In the genomic region with DNA sequence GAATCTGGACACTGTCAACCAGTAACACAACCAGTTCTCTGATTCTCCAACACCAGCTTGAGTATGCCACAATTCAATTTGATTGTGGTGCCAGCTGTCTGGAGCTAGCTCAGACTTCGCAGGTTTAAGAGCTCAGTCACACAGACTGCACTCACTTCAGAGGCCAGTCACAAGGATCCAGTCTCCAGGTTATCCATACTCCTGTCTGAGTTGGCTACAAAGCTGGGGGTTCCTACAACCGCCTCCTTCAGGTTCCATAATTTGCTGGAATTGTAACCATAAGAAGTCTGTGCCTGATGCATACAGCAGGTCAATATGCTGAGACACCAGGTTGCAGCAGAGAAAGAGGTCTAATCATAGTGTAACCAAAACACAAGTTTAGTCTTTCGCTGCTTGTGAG, we compare ENCODE assay signal across 19 cellular contexts.
"Had no signal": no experiment of that assay in that cellular context is flagged by ENCODE, and none has a peak within 500 bp of the region (broad histone marks: within the 10 kb centered on the region; RNA-seq: fewer than 3 reads in every experiment).

No MANE protein-coding gene starts in this region.

- H3K27ac ChIP-seq: epithelial cell of prostate, esophagus squamous epithelium, gastroesophageal sphincter, left ventricle myocardium inferior, neutrophil, upper lobe of right lung, vagina had no signal

- H3K4me1 Mint-ChIP-seq: immature natural killer cell, naive B cell, nephron had no signal

- H3K36me3 ChIP-seq: esophagus squamous epithelium, gastroesophageal sphincter, left ventricle myocardium inferior, neutrophil, upper lobe of right lung, vagina had no signal

- DNase-seq: effector memory CD4-positive, alpha-beta T cell; esophagus squamous epithelium; foreskin fibroblast; glutamatergic neuron; immature natural killer cell; left ventricle myocardium inferior; mesenchymal stem cell; naive B cell; right cardiac atrium; stimulated activated CD4-positive, alpha-beta T cell treated with anti-CD3 and anti-CD28 coated beads, Interleukin-2, amount 100 ng/mL, for 48 hours; stimulated activated naive CD4-positive, alpha-beta T cell treated with Interleukin-2 at 50 U/mL for 16 hours; upper lobe of right lung had no signal

- H3K4me3 ChIP-seq: esophagus squamous epithelium, gastroesophageal sphincter, left ventricle myocardium inferior, lung, smooth muscle cell, upper lobe of right lung, vagina had no signal

- H3K4me1 ChIP-seq: esophagus squamous epithelium, upper lobe of right lung, vagina had no signal

- H3K27me3 Mint-ChIP-seq: naive B cell had no signal

- H3K36me3 Mint-ChIP-seq: immature natural killer cell, naive B cell had no signal

- ATAC-seq: gastroesophageal sphincter, right cardiac atrium, upper lobe of right lung had no signal

- H3K4me3 Mint-ChIP-seq: immature natural killer cell, naive B cell, nephron had no signal

- H3K27me3 ChIP-seq: esophagus squamous epithelium, gastroesophageal sphincter, neutrophil, upper lobe of right lung, vagina had no signal

- H3K27ac Mint-ChIP-seq: immature natural killer cell, nephron had no signal

- H3K9me3 Mint-ChIP-seq: immature natural killer cell, nephron had no signal

- H3K4me2 ChIP-seq: smooth muscle cell had no signal

- H3K9me3 ChIP-seq: esophagus squamous epithelium, gastroesophageal sphincter, left ventricle myocardium inferior, neutrophil, upper lobe of right lung, vagina had no signal
